Comparison of ENCODE assay signal across 9 cellular contexts in the genomic region with DNA sequence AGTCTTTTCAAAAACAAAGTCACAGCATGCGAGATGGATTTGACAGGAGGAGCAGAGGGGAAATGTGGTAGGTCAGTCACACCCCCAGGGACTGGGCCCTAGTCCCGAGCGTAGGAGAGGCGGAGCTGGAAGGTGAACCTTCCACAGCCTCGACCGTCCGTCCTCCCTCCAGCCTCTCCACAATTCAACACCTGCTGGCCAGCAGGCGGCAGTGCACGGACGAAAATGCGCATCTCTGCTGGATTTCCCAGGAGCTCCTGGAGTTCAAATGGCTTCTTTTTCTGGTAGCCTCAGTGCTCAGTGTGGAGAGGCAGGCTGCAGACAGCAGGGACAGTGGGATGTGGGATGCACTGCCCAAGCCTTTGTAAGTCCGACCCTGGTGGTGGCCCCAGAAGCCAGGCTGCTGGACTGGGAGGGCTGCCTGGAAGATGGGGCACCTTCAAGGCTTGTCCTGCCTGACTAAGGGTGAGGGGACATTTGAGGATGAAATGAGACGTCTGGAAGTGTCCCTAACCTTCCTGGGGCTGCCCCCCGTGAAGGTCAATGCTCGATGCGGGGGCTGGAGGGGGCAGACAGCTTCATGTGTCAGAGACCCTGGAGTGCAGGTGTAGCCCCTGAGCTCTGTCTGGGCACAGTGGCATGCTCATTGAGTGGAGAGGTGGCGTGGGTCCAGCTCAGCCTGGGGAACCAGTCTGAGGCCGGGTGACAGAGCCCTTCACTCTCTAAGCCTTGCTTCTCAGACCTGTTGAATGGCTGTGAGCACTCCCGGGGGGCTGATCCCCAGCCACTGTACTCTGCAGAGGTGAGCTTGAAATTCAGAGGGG.
A peak's percentile ranks its signal among the peaks of the same experiment; 100 is the strongest.
DNase-seq lines count a peak whose midpoint lies in the region; ATAC-seq and TF ChIP-seq lines count a peak whose summit lies in the region.
"Had no signal": no experiment of that assay in that cellular context is flagged by ENCODE, and none has a peak within 500 bp of the region (broad histone marks: within the 10 kb centered on the region; RNA-seq: fewer than 3 reads in every experiment).

No MANE protein-coding gene starts in this region.

- no peak overlapping the region for H3K23ac ChIP-seq in trophoblast cell (ENCODE audit: low read length)

- H3K4me2 ChIP-seq in trophoblast cell (ENCODE audit: low read length) = no peak overlapping the region

- H4K12ac ChIP-seq in trophoblast cell (ENCODE audit: low read depth, low read length) = no peak overlapping the region

- no peak overlapping the region for H3K9ac ChIP-seq in trophoblast cell (ENCODE audit: low read length)

- WGBS in trophoblast cell (ENCODE audit: extremely low coverage, insufficient coverage, insufficient read length) = no CpG with 5 or more reads among the region's 19 CpGs

- H3K27me3 Mint-ChIP-seq in CD8-positive, alpha-beta memory T cell = peaks cover 0 to 7% of the 10 kb centered on the region in 2 donors

- no peak overlapping the region for H4K8ac ChIP-seq in trophoblast cell (ENCODE audit: low read depth, low read length)

- DNase-seq in BE2C (peak; percentile 70), MG63 (peak; percentile 66), fibroblast of peridontal ligament (ENCODE audit: extremely low read depth) (peak; percentile 50), trophoblast cell (peak; percentile 33 to 51)
- DNase-seq in CD8-positive, alpha-beta memory T cell = no peak

- no peak overlapping the region for H3K14ac ChIP-seq in trophoblast cell (ENCODE audit: low read length)

- H2BK120ac ChIP-seq in trophoblast cell (ENCODE audit: insufficient read depth, low read length, poor library complexity) = no peak overlapping the region

- H2BK5ac ChIP-seq in trophoblast cell (ENCODE audit: low read depth, low read length, poor library complexity) = no peak overlapping the region

- ATAC-seq in GM18505 (IDR thresholded peaks at IDR 0.05; ENCODE audit: unreplicated experiment) (peak; percentile 65), SK-N-SH treated with all-trans-retinoic acid at 6 μM for 48 hours (peak; percentile 90), HG02970 (IDR thresholded peaks at IDR 0.05; ENCODE audit: low FRiP score, unreplicated experiment) (no peak)

- TF ChIP-seq CTCF in BE2C (IDR thresholded peaks at IDR 0.05; ENCODE audit: low read depth, low read length) = peak; percentile 70

- H3K4ac ChIP-seq in trophoblast cell (ENCODE audit: low read depth, low read length) = no peak overlapping the region

- no peaks in the 10 kb centered on the region for H3K79me2 ChIP-seq in trophoblast cell (ENCODE audit: control insufficient read depth, insufficient read depth, low read length, poor library complexity)

- no peaks in the 10 kb centered on the region for H3K36me3 Mint-ChIP-seq in CD8-positive, alpha-beta memory T cell
- H3K36me3 Mint-ChIP-seq: IgD-negative memory B cell had no signal

- H3K4me1 ChIP-seq in BE2C = no peaks in the 10 kb centered on the region
- no peaks in the 10 kb centered on the region for H3K4me1 ChIP-seq in trophoblast cell (ENCODE audit: control insufficient read depth in 1 of 2, insufficient read depth in 2 of 2, low read length in 2 of 2)
- H3K4me1 ChIP-seq in CD8-positive, alpha-beta memory T cell (ENCODE audit: insufficient read depth, low read length) = no peaks in the 10 kb centered on the region

- no peak overlapping the region for H2AK5ac ChIP-seq in trophoblast cell (ENCODE audit: low read length)

- H3K9me3 ChIP-seq in BE2C (no peaks in the 10 kb centered on the region), MG63 (no peaks in the 10 kb centered on the region), trophoblast cell (ENCODE audit: insufficient read depth, low read depth, low read length) (peaks cover 8% of the 10 kb centered on the region)
- H3K9me3 ChIP-seq in CD8-positive, alpha-beta memory T cell (ENCODE audit: low read length) = no peaks in the 10 kb centered on the region

- H3K27me3 ChIP-seq in BE2C (no peaks in the 10 kb centered on the region), MG63 (no peaks in the 10 kb centered on the region; the same call in 1 of the 2 replicates), trophoblast cell (ENCODE audit: insufficient read depth, low read length) (no peaks in the 10 kb centered on the region)
- H3K27me3 ChIP-seq in CD8-positive, alpha-beta memory T cell (ENCODE audit: insufficient read depth, low read length, poor library complexity, severe bottlenecking) = no peaks in the 10 kb centered on the region

- no peak overlapping the region for H3K18ac ChIP-seq in trophoblast cell (ENCODE audit: low read length)

- H3K36me3 ChIP-seq in BE2C (no peaks in the 10 kb centered on the region), MG63 (no peaks in the 10 kb centered on the region), trophoblast cell (ENCODE audit: control insufficient read depth in 1 of 2, insufficient read depth in 2 of 2, low read length in 2 of 2) (no peaks in the 10 kb centered on the region)
- H3K36me3 ChIP-seq in CD8-positive, alpha-beta memory T cell (ENCODE audit: insufficient read depth, low read length) = no peaks in the 10 kb centered on the region

- POLR2A ChIA-PET in CD8-positive, alpha-beta memory T cell (lab: Charles Lee) = no interaction called here

- no peak overlapping the region for H3K27ac Mint-ChIP-seq in CD8-positive, alpha-beta memory T cell
- H3K27ac Mint-ChIP-seq: IgD-negative memory B cell had no signal

- H3K79me1 ChIP-seq in trophoblast cell (ENCODE audit: low read length) = no peaks in the 10 kb centered on the region

- CTCF ChIA-PET in CD8-positive, alpha-beta memory T cell (lab: Charles Lee) = interaction anchor here (1.1 kb wide), 1 partner anchor 18 kb away, joined by 4 read pairs; no protein-coding TSS in a partner anchor

- H3K4me3 Mint-ChIP-seq in CD8-positive, alpha-beta memory T cell = no peak overlapping the region

- H2AFZ ChIP-seq in trophoblast cell (ENCODE audit: insufficient read depth, low read length, poor library complexity) = no peak overlapping the region

- H4K91ac ChIP-seq in trophoblast cell (ENCODE audit: low read depth, low read length) = no peak overlapping the region

- H3K4me3 ChIP-seq in BE2C (ENCODE audit: low read depth, low read length) = no peak overlapping the region
- H3K4me3 ChIP-seq in MG63 = no peak overlapping the region
- H3K4me3 ChIP-seq in trophoblast cell (ENCODE audit: low read depth, low read length) = no peak overlapping the region
- H3K4me3 ChIP-seq in CD8-positive, alpha-beta memory T cell (ENCODE audit: low read length) = no peak overlapping the region

- no peaks in the 10 kb centered on the region for H3K4me1 Mint-ChIP-seq in CD8-positive, alpha-beta memory T cell

- no peak for TF ChIP-seq POLR2A in GM18505 (IDR thresholded peaks at IDR 0.05; ENCODE audit: borderline replicate concordance, extremely low read depth, insufficient read depth, insufficient read length)

- H3K9me3 Mint-ChIP-seq in CD8-positive, alpha-beta memory T cell = peaks cover 0 to 2% (median 0%) of the 10 kb centered on the region in 5 donors

- no peak overlapping the region for H2BK12ac ChIP-seq in trophoblast cell (ENCODE audit: low read length)

- H3K27ac ChIP-seq in trophoblast cell (ENCODE audit: low read depth, low read length) = no peak overlapping the region
- H3K27ac ChIP-seq in CD8-positive, alpha-beta memory T cell (ENCODE audit: low read depth, low read length) = no peak overlapping the region

TF ChIP-seq in SK-N-SH treated with all-trans-retinoic acid at 6 μM for 48 hours, 23 proteins besides CTCF, POLR2A, EP300 and RAD21:
- TF ChIP-seq, protein P1, sequence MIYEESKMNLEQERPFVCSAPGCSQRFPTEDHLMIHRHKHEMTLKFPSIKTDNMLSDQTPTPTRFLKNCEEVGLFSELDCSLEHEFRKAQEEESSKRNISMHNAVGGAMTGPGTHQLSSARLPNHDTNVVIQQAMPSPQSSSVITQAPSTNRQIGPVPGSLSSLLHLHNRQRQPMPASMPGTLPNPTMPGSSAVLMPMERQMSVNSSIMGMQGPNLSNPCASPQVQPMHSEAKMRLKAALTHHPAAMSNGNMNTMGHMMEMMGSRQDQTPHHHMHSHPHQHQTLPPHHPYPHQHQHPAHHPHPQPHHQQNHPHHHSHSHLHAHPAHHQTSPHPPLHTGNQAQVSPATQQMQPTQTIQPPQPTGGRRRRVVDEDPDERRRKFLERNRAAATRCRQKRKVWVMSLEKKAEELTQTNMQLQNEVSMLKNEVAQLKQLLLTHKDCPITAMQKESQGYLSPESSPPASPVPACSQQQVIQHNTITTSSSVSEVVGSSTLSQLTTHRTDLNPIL (CRISPR knock-in tag; IDR thresholded peaks at IDR 0.05; ENCODE audit: low read depth) = no peak
- no peak for TF ChIP-seq ZFP30 (CRISPR knock-in tag; IDR thresholded peaks at IDR 0.05)
- TF ChIP-seq, protein P2, sequence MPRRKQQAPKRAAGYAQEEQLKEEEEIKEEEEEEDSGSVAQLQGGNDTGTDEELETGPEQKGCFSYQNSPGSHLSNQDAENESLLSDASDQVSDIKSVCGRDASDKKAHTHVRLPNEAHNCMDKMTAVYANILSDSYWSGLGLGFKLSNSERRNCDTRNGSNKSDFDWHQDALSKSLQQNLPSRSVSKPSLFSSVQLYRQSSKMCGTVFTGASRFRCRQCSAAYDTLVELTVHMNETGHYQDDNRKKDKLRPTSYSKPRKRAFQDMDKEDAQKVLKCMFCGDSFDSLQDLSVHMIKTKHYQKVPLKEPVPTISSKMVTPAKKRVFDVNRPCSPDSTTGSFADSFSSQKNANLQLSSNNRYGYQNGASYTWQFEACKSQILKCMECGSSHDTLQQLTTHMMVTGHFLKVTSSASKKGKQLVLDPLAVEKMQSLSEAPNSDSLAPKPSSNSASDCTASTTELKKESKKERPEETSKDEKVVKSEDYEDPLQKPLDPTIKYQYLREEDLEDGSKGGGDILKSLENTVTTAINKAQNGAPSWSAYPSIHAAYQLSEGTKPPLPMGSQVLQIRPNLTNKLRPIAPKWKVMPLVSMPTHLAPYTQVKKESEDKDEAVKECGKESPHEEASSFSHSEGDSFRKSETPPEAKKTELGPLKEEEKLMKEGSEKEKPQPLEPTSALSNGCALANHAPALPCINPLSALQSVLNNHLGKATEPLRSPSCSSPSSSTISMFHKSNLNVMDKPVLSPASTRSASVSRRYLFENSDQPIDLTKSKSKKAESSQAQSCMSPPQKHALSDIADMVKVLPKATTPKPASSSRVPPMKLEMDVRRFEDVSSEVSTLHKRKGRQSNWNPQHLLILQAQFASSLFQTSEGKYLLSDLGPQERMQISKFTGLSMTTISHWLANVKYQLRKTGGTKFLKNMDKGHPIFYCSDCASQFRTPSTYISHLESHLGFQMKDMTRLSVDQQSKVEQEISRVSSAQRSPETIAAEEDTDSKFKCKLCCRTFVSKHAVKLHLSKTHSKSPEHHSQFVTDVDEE (CRISPR knock-in tag; IDR thresholded peaks at IDR 0.05) = no peak
- TF ChIP-seq CSDC2 (CRISPR knock-in tag; IDR thresholded peaks at IDR 0.05) = no peak

Comparison
In these comparisons a context has a peak if more than half of its experiments do, and no peak if none do; other contexts are left out.
1. DNase-seq: peak in BE2C (single experiment), MG63 (single experiment), fibroblast of peridontal ligament (single experiment) and trophoblast cell (2 of 2); none in CD8-positive, alpha-beta memory T cell (0 of 5).